In genomic region chr6:2855061-2855519, GRCh38 we compare ENCODE assay signal across 9 cellular contexts. TPM values are rescaled to one million over a fixed set of nuclear protein-coding genes. Genes with fewer than 3 reads are reported as not detected.
A peak's percentile ranks its signal among the peaks of the same experiment; 100 is the strongest.
DNase-seq lines count a peak whose midpoint lies in the region; ATAC-seq and TF ChIP-seq lines count a peak whose summit lies in the region.
"Had no signal": no experiment of that assay in that cellular context is flagged by ENCODE, and none has a peak within 500 bp of the region (broad histone marks: within the 10 kb centered on the region; RNA-seq: fewer than 3 reads in every experiment).

No MANE protein-coding gene starts in this region.

- H4K20me1 ChIP-seq in osteoblast (ENCODE audit: insufficient read depth, low read length), result no peaks in the 10 kb centered on the region

- no peaks in the 10 kb centered on the region for H3K79me2 ChIP-seq in osteoblast (ENCODE audit: insufficient read depth, low read length)

- H3K9me3 ChIP-seq in SK-N-MC (ENCODE audit: low read depth, low read length) (no peaks in the 10 kb centered on the region), osteoblast (ENCODE audit: low read depth, low read length) (no peaks in the 10 kb centered on the region)

- ATAC-seq in HG03469 (IDR thresholded peaks at IDR 0.05; ENCODE audit: unreplicated experiment) (no peak), GM18505 (IDR thresholded peaks at IDR 0.05; ENCODE audit: unreplicated experiment) (no peak)

- H3K4me3 Mint-ChIP-seq in endothelial cell (ENCODE audit: unreplicated experiment), result no peak overlapping the region

- DNase-seq in CD1c-positive myeloid dendritic cell (ENCODE audit: extremely low spot score), result peak; percentile 47
- no peak for DNase-seq in SK-N-MC (ENCODE audit: low read depth, low spot score)
- DNase-seq in endothelial cell (ENCODE audit: low spot score), result no peak
- no peak for DNase-seq in osteoblast (ENCODE audit: insufficient read length, low spot score, missing footprints)
- no peak for DNase-seq in COR-L47 (lab: John Stamatoyannopoulos, UW)
- no peak for DNase-seq in stimulated activated CD4-positive, alpha-beta T cell treated with anti-CD3 and anti-CD28 coated beads, Interleukin-4, amount 100 ng/mL, for 24 hours
- DNase-seq: NCI-H1436 had no signal

- H3K27ac ChIP-seq in SK-N-MC (peak overlapping the region; percentile 95), osteoblast (ENCODE audit: low read depth, low read length) (peak overlapping the region; percentile 95)

- no peaks in the 10 kb centered on the region for H3K36me3 Mint-ChIP-seq in endothelial cell (ENCODE audit: low read depth, unreplicated experiment)

- H3K4me1 Mint-ChIP-seq in endothelial cell (ENCODE audit: unreplicated experiment), result peaks cover 55% of the 10 kb centered on the region

- peak overlapping the region; percentile 93 for H2AFZ ChIP-seq in osteoblast (ENCODE audit: low read length)

- H3K36me3 ChIP-seq in SK-N-MC (ENCODE audit: insufficient read depth, low read length) (no peaks in the 10 kb centered on the region), osteoblast (ENCODE audit: insufficient read depth, low read length) (no peaks in the 10 kb centered on the region)

- H3K4me3 ChIP-seq in SK-N-MC (no peak overlapping the region), osteoblast (ENCODE audit: insufficient read depth, low read length) (no peak overlapping the region)

- no peaks in the 10 kb centered on the region for H3K9me3 Mint-ChIP-seq in endothelial cell (ENCODE audit: unreplicated experiment)

- no peak overlapping the region for H3K9ac ChIP-seq in SK-N-MC (ENCODE audit: insufficient read length)

- no peak for TF ChIP-seq POLR2A in GM18505 (IDR thresholded peaks at IDR 0.05; ENCODE audit: borderline replicate concordance, extremely low read depth, insufficient read depth, insufficient read length)

- TF ChIP-seq CTCF in endothelial cell (IDR thresholded peaks at IDR 0.05; ENCODE audit: unreplicated experiment), result no peak
- TF ChIP-seq CTCF in osteoblast (IDR thresholded peaks at IDR 0.05; ENCODE audit: extremely low read depth, low read depth, low read length), result no peak

- peaks cover 21% of the 10 kb centered on the region for H3K4me1 ChIP-seq in osteoblast (ENCODE audit: insufficient read depth, low read length)

- H3K27me3 ChIP-seq in osteoblast (ENCODE audit: insufficient read depth, low read length), result no peaks in the 10 kb centered on the region

- peak overlapping the region; percentile 93 for H3K27ac Mint-ChIP-seq in endothelial cell (ENCODE audit: unreplicated experiment)

- peaks cover 5% of the 10 kb centered on the region for H3K27me3 Mint-ChIP-seq in endothelial cell (ENCODE audit: unreplicated experiment)

- peak overlapping the region; percentile 85 for H3K4me2 ChIP-seq in osteoblast (ENCODE audit: insufficient read depth, low read length)

RNA-seq across cellular contexts. Expression of gene SERPINB1, which starts 13.4 kb away (rescaled TPM):
- total RNA-seq in endothelial cell (ENCODE audit: unreplicated experiment) (16.6 TPM), osteoblast (32.6 and 53.0 TPM in 2 replicates)

RNA-seq across cellular contexts. Expression of gene SERPINB9, which starts 48.0 kb away (rescaled TPM):
- total RNA-seq in endothelial cell (ENCODE audit: unreplicated experiment) (23.0 TPM), osteoblast (4.4 and 6.2 TPM in 2 replicates)
